2 cellular contexts compared by ENCODE assay signal in genomic region chr1:205423248-205423647, GRCh38.
TF ChIP-seq lines count a peak whose summit lies in the region.

No MANE protein-coding gene starts in this region.

TF ChIP-seq in SK-N-SH, 30 proteins besides CTCF, POLR2A, EP300 and RAD21 (continued from another document):
- TF ChIP-seq RXRA (IDR thresholded peaks at IDR 0.05; ENCODE audit: borderline replicate concordance, low read depth) (no peak), YY1 (IDR thresholded peaks at IDR 0.05; ENCODE audit: low read depth) (no peak), SMC3 (IDR thresholded peaks at IDR 0.05; ENCODE audit: low read depth, low read length) (no peak), ELF1 (IDR thresholded peaks at IDR 0.05) (no peak)

TF ChIP-seq in SK-N-SH treated with all-trans-retinoic acid at 6 μM for 48 hours, 23 proteins besides CTCF, POLR2A, EP300 and RAD21 (continued from another document):
- no peak for TF ChIP-seq TCF4 (CRISPR knock-in tag; IDR thresholded peaks at IDR 0.05; ENCODE audit: borderline replicate concordance)
TF ChIP-seq in SK-N-SH treated with all-trans-retinoic acid at 6 μM for 48 hours: peak in this region for 0.
